Comparison of ENCODE assay signal across 8 cellular contexts in the genomic region with DNA sequence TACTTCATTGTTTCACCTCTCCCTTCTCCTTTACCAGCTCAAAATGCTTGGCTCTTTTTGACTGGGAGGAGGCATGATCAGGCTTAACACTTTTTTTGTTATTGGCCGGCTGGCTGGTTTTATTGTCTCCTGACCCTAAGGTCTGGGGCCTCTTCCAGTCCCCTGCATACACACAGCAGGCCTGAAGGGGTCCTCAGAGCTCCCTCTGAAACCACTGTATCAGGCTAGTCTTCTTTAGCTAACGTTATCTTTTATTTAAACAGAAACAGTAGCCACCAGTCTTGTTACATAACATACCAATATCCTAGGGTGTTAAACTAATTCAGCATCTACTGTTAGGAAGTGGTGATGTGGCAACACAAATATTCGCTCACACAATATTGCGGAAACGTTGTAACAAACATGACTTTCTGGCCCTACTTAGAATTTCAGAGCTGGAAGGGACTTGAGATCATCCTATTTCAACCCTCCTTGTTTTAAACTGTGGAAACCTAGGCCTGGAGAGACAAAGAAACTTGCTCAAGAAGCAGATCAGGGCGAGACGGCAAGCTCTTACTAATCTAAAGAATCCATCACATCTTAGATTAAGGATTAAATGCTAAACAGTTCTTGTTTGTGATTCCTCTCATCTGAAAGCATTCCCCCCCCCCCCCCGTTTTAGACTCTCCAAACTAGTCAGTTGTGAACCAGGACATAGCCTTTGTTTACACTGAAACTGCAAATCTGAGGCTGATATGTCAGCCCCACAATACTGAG. TPM values are rescaled to one million over a fixed set of nuclear protein-coding genes. Genes with fewer than 3 reads are reported as not detected.
A peak's percentile ranks its signal among the peaks of the same experiment; 100 is the strongest.
DNase-seq lines count a peak whose midpoint lies in the region; ATAC-seq, FAIRE-seq and TF ChIP-seq lines count a peak whose summit lies in the region.

No MANE protein-coding gene starts in this region.

- intact Hi-C loops in A673 (cut with micrococcal nuclease; ENCODE audit: unreplicated experiment) (no loop called here), ascending aorta (cut with DNase I) (loop anchor here (1.0 to 5.0 kb wide), 5 partner anchors 37 to 238 kb away; a partner anchor contains a TSS), cardiac septum (cut with DNase I) (loop anchor here (1.0 to 2.0 kb wide), 2 partner anchors 39 to 111 kb away; no protein-coding TSS in a partner anchor), pancreas (cut with DNase I) (loop anchor here in 2 of 3 donors (5.0 to 10.0 kb wide), 3 partner anchors 38 to 115 kb away; no protein-coding TSS in a partner anchor)

- 3 to 5% methylated on average over 8 of the region's 8 CpGs for WGBS in pancreas, 2 donors

- in situ Hi-C loops in GM13977 (cut with MboI; ENCODE audit: low pct_unique_long_range_greater_than_20kb, low sequenced_read_pairs, unreplicated experiment), result no loop called here

- H3K9me3 ChIP-seq in A673 (ENCODE audit: low read depth, low read length, poor library complexity, severe bottlenecking) (no peaks in the 10 kb centered on the region), ascending aorta (no peaks in the 10 kb centered on the region), pancreas (no peaks in the 10 kb centered on the region)

- no TSS peak for BruUV-seq in A673 (replicated peaks; lab: Mats Ljungman, UMichigan)

- H3K27me3 ChIP-seq in A673 (replicated peaks; ENCODE audit: insufficient read depth, low read depth, low read length, poor library complexity) (peaks cover 27% of the 10 kb centered on the region), ascending aorta (no peaks in the 10 kb centered on the region), pancreas (no peaks in the 10 kb centered on the region)

- H3K27ac ChIP-seq in A673 (ENCODE audit: low read depth, low read length, poor library complexity, severe bottlenecking) (no peak overlapping the region), ascending aorta (peak overlapping the region; percentile 97 to 99), pancreas (peak overlapping the region; percentile 79 to 96 (median 92))

- FAIRE-seq in pancreas (lab: Jason Lieb, UNC), result no peak

- peaks cover 3% of the 10 kb centered on the region for H3K4me1 ChIP-seq in A673 (ENCODE audit: insufficient read depth, low read length, poor library complexity, severe bottlenecking)
- H3K4me1 ChIP-seq in ascending aorta, result peaks cover 13 to 40% of the 10 kb centered on the region in 2 donors
- peaks cover 17 to 37% (median 20%) of the 10 kb centered on the region in 3 donors for H3K4me1 ChIP-seq in pancreas

- CTCF ChIA-PET in A673 (lab: Charles Lee), result interaction anchor here (0.6 to 1.2 kb wide), 7 partner anchors 10 to 229 kb away, joined by 3 to 5 read pairs (median 3); no protein-coding TSS in a partner anchor

- H3K4me3 ChIP-seq in A673 (ENCODE audit: low read depth, low read length, poor library complexity, severe bottlenecking) (no peak overlapping the region), ascending aorta (peak overlapping the region; percentile 85 to 99), pancreas (peak overlapping the region in 1 of 4 donors; percentile 97)

- peak; percentile 46 for DNase-seq in A673 (ENCODE audit: low spot score)
- peak; percentile 71 for DNase-seq in GM13977 (ENCODE audit: low spot score)
- DNase-seq in M059J (ENCODE audit: low read depth), result peak; percentile 77
- DNase-seq in ascending aorta (ENCODE audit: low spot score in 2 of 2), result peak; percentile 22 to 79
- DNase-seq in cardiac septum (ENCODE audit: low spot score), result peak; percentile 80
- peak in 4 of 6 donors; percentile 51 to 64 (median 60) for DNase-seq in pancreas

- ATAC-seq in SK-N-SH treated with all-trans-retinoic acid at 6 μM for 48 hours, result peak; percentile 79
- peak; percentile 37 to 70 (median 62) for ATAC-seq in pancreas
- no peak for ATAC-seq in HG03469 (IDR thresholded peaks at IDR 0.05; ENCODE audit: unreplicated experiment)

- no peaks in the 10 kb centered on the region for H3K36me3 ChIP-seq in A673 (ENCODE audit: insufficient read depth, low read length, poor library complexity, severe bottlenecking)
- H3K36me3 ChIP-seq in ascending aorta, result no peaks in the 10 kb centered on the region
- no peaks in the 10 kb centered on the region for H3K36me3 ChIP-seq in pancreas

- POLR2A ChIA-PET in A673 (lab: Charles Lee; ENCODE audit: low non-redundant PET), result no interaction called here

- TF ChIP-seq CTCF in A673 (conservative IDR thresholded peaks at IDR 0.05; ENCODE audit: low read depth, low read length) (peak; percentile 77), GM13977 (IDR thresholded peaks at IDR 0.05; ENCODE audit: extremely low read depth, insufficient read depth, missing control alignments) (peak; percentile 79), ascending aorta (IDR thresholded peaks at IDR 0.05) (peak; percentile 78 to 85 (median 84)), pancreas (IDR thresholded peaks at IDR 0.05) (peak; percentile 40 to 76 (median 74))

TF ChIP-seq in SK-N-SH treated with all-trans-retinoic acid at 6 μM for 48 hours, 23 proteins besides CTCF, POLR2A, EP300 and RAD21:
- TF ChIP-seq, protein P1, sequence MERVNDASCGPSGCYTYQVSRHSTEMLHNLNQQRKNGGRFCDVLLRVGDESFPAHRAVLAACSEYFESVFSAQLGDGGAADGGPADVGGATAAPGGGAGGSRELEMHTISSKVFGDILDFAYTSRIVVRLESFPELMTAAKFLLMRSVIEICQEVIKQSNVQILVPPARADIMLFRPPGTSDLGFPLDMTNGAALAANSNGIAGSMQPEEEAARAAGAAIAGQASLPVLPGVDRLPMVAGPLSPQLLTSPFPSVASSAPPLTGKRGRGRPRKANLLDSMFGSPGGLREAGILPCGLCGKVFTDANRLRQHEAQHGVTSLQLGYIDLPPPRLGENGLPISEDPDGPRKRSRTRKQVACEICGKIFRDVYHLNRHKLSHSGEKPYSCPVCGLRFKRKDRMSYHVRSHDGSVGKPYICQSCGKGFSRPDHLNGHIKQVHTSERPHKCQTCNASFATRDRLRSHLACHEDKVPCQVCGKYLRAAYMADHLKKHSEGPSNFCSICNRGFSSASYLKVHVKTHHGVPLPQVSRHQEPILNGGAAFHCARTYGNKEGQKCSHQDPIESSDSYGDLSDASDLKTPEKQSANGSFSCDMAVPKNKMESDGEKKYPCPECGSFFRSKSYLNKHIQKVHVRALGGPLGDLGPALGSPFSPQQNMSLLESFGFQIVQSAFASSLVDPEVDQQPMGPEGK (CRISPR knock-in tag; IDR thresholded peaks at IDR 0.05; ENCODE audit: borderline replicate concordance), result no peak
- TF ChIP-seq, protein P2, sequence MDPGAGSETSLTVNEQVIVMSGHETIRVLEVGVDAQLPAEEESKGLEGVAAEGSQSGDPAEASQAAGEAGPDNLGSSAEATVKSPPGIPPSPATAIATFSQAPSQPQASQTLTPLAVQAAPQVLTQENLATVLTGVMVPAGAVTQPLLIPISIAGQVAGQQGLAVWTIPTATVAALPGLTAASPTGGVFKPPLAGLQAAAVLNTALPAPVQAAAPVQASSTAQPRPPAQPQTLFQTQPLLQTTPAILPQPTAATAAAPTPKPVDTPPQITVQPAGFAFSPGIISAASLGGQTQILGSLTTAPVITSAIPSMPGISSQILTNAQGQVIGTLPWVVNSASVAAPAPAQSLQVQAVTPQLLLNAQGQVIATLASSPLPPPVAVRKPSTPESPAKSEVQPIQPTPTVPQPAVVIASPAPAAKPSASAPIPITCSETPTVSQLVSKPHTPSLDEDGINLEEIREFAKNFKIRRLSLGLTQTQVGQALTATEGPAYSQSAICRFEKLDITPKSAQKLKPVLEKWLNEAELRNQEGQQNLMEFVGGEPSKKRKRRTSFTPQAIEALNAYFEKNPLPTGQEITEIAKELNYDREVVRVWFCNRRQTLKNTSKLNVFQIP (CRISPR knock-in tag; IDR thresholded peaks at IDR 0.05; ENCODE audit: borderline replicate concordance, low read depth), result no peak
- TF ChIP-seq PPARA (CRISPR knock-in tag; IDR thresholded peaks at IDR 0.05; ENCODE audit: borderline replicate concordance) (no peak), CSDC2 (CRISPR knock-in tag; IDR thresholded peaks at IDR 0.05) (no peak), BACH2 (CRISPR knock-in tag; IDR thresholded peaks at IDR 0.05; ENCODE audit: borderline replicate concordance) (no peak), OSR1 (CRISPR knock-in tag; IDR thresholded peaks at IDR 0.05) (no peak), GLIS3 (CRISPR knock-in tag; IDR thresholded peaks at IDR 0.05) (no peak), ZFP3 (CRISPR knock-in tag; IDR thresholded peaks at IDR 0.05) (no peak), ZNF8 (CRISPR knock-in tag; IDR thresholded peaks at IDR 0.05) (no peak), SNAI2 (CRISPR knock-in tag; IDR thresholded peaks at IDR 0.05) (no peak)

RNA-seq across cellular contexts. Expression of a gene that starts 1.7 kb away (rescaled TPM):
- total RNA-seq in A673 (2021) (0.60 and 0.96 TPM in 2 replicates), ascending aorta (10.5 TPM), cardiac septum (59.4 TPM), pancreas (10 to 100 TPM in 5 of 6 donors, 1 to 10 TPM in 1; 9.1 to 28.7 (median 13.6) TPM)
- total RNA-seq in M059J (2014; rRNA removed; shearing (Covaris generic)), result 1.7 and 2.7 TPM in 2 replicates
- polyA plus RNA-seq in pancreas, result 1 to 10 TPM; 6.7 to 8.7 TPM
